In genomic region chr22:38632528-38632927, GRCh38 we compare ENCODE assay signal across 28 cellular contexts.
"Had no signal": no experiment of that assay in that cellular context is flagged by ENCODE, and none has a peak within 500 bp of the region (broad histone marks: within the 10 kb centered on the region; RNA-seq: fewer than 3 reads in every experiment).

No MANE protein-coding gene starts in this region.

- H3K27me3 Mint-ChIP-seq: naive B cell, type B pancreatic cell had no signal

- H3K4me3 Mint-ChIP-seq: mesothelial cell of epicardium; naive B cell; neural progenitor cell; stimulated activated memory B cell treated with anti-CD40 and anti-IgM and Interleukin-4, amounts not matched to agents 10 μg/mL and 1 μg/mL and 100 μg/mL, for 72 hours; type B pancreatic cell had no signal

- H3K9ac ChIP-seq: neural progenitor cell had no signal

- H3K4me2 ChIP-seq: neural progenitor cell had no signal

- H2AFZ ChIP-seq: neural progenitor cell had no signal

- H3K4me1 ChIP-seq: esophagus squamous epithelium, heart right ventricle, left lung, neural progenitor cell, psoas muscle, testis, tibial artery had no signal

- DNase-seq: dermis blood vessel endothelial cell; effector memory CD4-positive, alpha-beta T cell; esophagus squamous epithelium; foreskin melanocyte; glutamatergic neuron; heart right ventricle; hippocampal formation; left cardiac atrium; left lung; mesenchymal stem cell; mucosa of descending colon; naive B cell; nucleus accumbens; psoas muscle; right cardiac atrium; spleen; stimulated activated CD4-positive, alpha-beta T cell treated with anti-CD3 and anti-CD28 coated beads, Interleukin-4, amount 100 ng/mL, for 4 hours; stimulated activated naive CD8-positive, alpha-beta T cell treated with anti-CD3 and anti-CD28 coated beads, Interleukin-15, Interleukin-2, amounts not matched to agents 100 U/mL and 50 U/mL, for 24 hours; substantia nigra; testis; tibial artery had no signal

- H3K36me3 Mint-ChIP-seq: naive B cell; natural killer cell treated with Interleukin-12 subunit alpha and Interleukin-12 subunit beta and Interleukin-15 and Interleukin-18, amount 100 ng/mL, for 72 hours; stimulated activated memory B cell treated with anti-CD40 and anti-IgM and Interleukin-4, amounts not matched to agents 10 μg/mL and 1 μg/mL and 100 μg/mL, for 72 hours had no signal

- H3K4me1 Mint-ChIP-seq: mesothelial cell of epicardium; naive B cell; neural progenitor cell; stimulated activated memory B cell treated with anti-CD40 and anti-IgM and Interleukin-4, amounts not matched to agents 10 μg/mL and 1 μg/mL and 100 μg/mL, for 72 hours had no signal

- H3K9me3 ChIP-seq: esophagus squamous epithelium, heart right ventricle, left lung, mucosa of descending colon, psoas muscle, spleen, testis, tibial artery had no signal

- H3K27ac Mint-ChIP-seq: mesothelial cell of epicardium; neural progenitor cell; stimulated activated memory B cell treated with anti-CD40 and anti-IgM and Interleukin-4, amounts not matched to agents 10 μg/mL and 1 μg/mL and 100 μg/mL, for 72 hours; type B pancreatic cell had no signal

- H3K27me3 ChIP-seq: esophagus squamous epithelium, heart right ventricle, left lung, neural progenitor cell, spleen, testis, tibial artery had no signal

- H3K36me3 ChIP-seq: esophagus squamous epithelium, neural progenitor cell, spleen had no signal

- H3K9me3 Mint-ChIP-seq: mesothelial cell of epicardium; naive B cell; natural killer cell treated with Interleukin-12 subunit alpha and Interleukin-12 subunit beta and Interleukin-15 and Interleukin-18, amount 100 ng/mL, for 72 hours; neural progenitor cell; stimulated activated memory B cell treated with anti-CD40 and anti-IgM and Interleukin-4, amounts not matched to agents 10 μg/mL and 1 μg/mL and 100 μg/mL, for 72 hours; type B pancreatic cell had no signal

- H3K4me3 ChIP-seq: coronary artery, esophagus squamous epithelium, heart right ventricle, left lung, mucosa of descending colon, neural progenitor cell, psoas muscle, skin epidermis, spleen, testis, tibial artery had no signal
